13 cellular contexts compared by ENCODE assay signal in genomic region chr10:103612462-103613365, GRCh38.
DNase-seq lines count a peak whose midpoint lies in the region; ATAC-seq and TF ChIP-seq lines count a peak whose summit lies in the region.
"Had no signal": no experiment of that assay in that cellular context is flagged by ENCODE, and none has a peak within 500 bp of the region (broad histone marks: within the 10 kb centered on the region; RNA-seq: fewer than 3 reads in every experiment).

No MANE protein-coding gene starts in this region.

- no peak overlapping the region for H2AFZ ChIP-seq in fibroblast of lung (ENCODE audit: low read length)

- peak in 1 of 2 donors; percentile 23 for TF ChIP-seq CTCF in fibroblast of lung (conservative IDR thresholded peaks at IDR 0.05 in 1 of 2, IDR thresholded peaks at IDR 0.05 in 1 of 2; ENCODE audit: low read depth in 1 of 2, low read length in 2 of 2)

- H3K36me3 ChIP-seq in fibroblast of lung (ENCODE audit: control insufficient read depth, insufficient read depth, low read length): peaks cover 31% of the 10 kb centered on the region

- H3K27ac ChIP-seq in fibroblast of lung (ENCODE audit: insufficient read depth, low read length): peak overlapping the region; percentile 69
- H3K27ac ChIP-seq: C4-2B had no signal

- no peaks in the 10 kb centered on the region for H4K20me1 ChIP-seq in fibroblast of lung (ENCODE audit: control insufficient read depth, extremely low read depth, insufficient read depth, low read length)

- H3K9ac ChIP-seq in fibroblast of lung (ENCODE audit: insufficient read depth, low read length): no peak overlapping the region

- H3K4me1 ChIP-seq in fibroblast of lung (ENCODE audit: control insufficient read depth, extremely low read depth, insufficient read depth, low read length): peaks cover 46% of the 10 kb centered on the region

- DNase-seq in Ammon's horn (ENCODE audit: low spot score): peak; percentile 72
- DNase-seq in RPMI7951 (ENCODE audit: low read depth): peak; percentile 70
- peak; percentile 73 to 82 for DNase-seq in fibroblast of lung (ENCODE audit: low read depth in 2 of 2)
- DNase-seq in pons (ENCODE audit: low spot score): peak; percentile 59
- no peak for DNase-seq in NCI-H128 (lab: John Stamatoyannopoulos, UW; ENCODE audit: unreplicated experiment)
- no peak for DNase-seq in activated CD4-positive, alpha-beta T cell treated with anti-CD3 and anti-CD28 coated beads, Interleukin-2, amount 50 U/mL, for 48 hours
- DNase-seq in HuH-7 (ENCODE audit: low spot score): no peak
- DNase-seq: activated effector memory CD4-positive, alpha-beta T cell treated with Interleukin-2 at 50 U/mL for 16 hours; naive thymus-derived CD8-positive, alpha-beta T cell; stimulated activated naive CD8-positive, alpha-beta T cell treated with anti-CD3 and anti-CD28 coated beads, Interleukin-15, Interleukin-2, amounts not matched to agents 100 U/mL and 50 U/mL, for 24 hours had no signal

- ATAC-seq in GM18517 (IDR thresholded peaks at IDR 0.05; ENCODE audit: unreplicated experiment): no peak
- ATAC-seq: naive thymus-derived CD8-positive, alpha-beta T cell; SK-N-SH treated with all-trans-retinoic acid at 6 μM for 48 hours; stimulated activated naive CD8-positive, alpha-beta T cell treated with anti-CD3 and anti-CD28 coated beads, Interleukin-15, Interleukin-2, amounts not matched to agents 100 U/mL and 50 U/mL, for 24 hours had no signal

- no peaks in the 10 kb centered on the region for H3K27me3 ChIP-seq in fibroblast of lung (ENCODE audit: control insufficient read depth, insufficient read depth, low read length)

- H3K9me3 ChIP-seq in fibroblast of lung (ENCODE audit: control insufficient read depth, insufficient read depth, low read depth, low read length): no peaks in the 10 kb centered on the region

- no peak overlapping the region for H3K4me3 ChIP-seq in fibroblast of lung (replicated peaks in 1 of 4; ENCODE audit: control extremely low read depth in 1 of 4, insufficient read depth in 1 of 4, low read depth in 3 of 4, low read length in 4 of 4)

- peak overlapping the region; percentile 32 for H3K4me2 ChIP-seq in fibroblast of lung (ENCODE audit: extremely low read depth, insufficient read depth, low read length)

- no peaks in the 10 kb centered on the region for H3K79me2 ChIP-seq in fibroblast of lung (ENCODE audit: control insufficient read depth, insufficient read depth, low read length)

Comparison
In these comparisons a context has a peak if more than half of its experiments do, and no peak if none do; other contexts are left out.
1. DNase-seq: peak in Ammon's horn (single experiment), RPMI7951 (single experiment), fibroblast of lung (2 of 2) and pons (single experiment); none in NCI-H128 (single experiment), activated CD4-positive, alpha-beta T cell treated with anti-CD3 and anti-CD28 coated beads, Interleukin-2, amount 50 U/mL, for 48 hours (0 of 2) and HuH-7 (single experiment).